ENCODE assay signal across 8 cellular contexts in genomic region chr7:93231799-93232672, GRCh38. TPM values are rescaled to one million over a fixed set of nuclear protein-coding genes. Genes with fewer than 3 reads are reported as not detected.
DNase-seq lines count a peak whose midpoint lies in the region; ATAC-seq and TF ChIP-seq lines count a peak whose summit lies in the region.

A gene with protein sequence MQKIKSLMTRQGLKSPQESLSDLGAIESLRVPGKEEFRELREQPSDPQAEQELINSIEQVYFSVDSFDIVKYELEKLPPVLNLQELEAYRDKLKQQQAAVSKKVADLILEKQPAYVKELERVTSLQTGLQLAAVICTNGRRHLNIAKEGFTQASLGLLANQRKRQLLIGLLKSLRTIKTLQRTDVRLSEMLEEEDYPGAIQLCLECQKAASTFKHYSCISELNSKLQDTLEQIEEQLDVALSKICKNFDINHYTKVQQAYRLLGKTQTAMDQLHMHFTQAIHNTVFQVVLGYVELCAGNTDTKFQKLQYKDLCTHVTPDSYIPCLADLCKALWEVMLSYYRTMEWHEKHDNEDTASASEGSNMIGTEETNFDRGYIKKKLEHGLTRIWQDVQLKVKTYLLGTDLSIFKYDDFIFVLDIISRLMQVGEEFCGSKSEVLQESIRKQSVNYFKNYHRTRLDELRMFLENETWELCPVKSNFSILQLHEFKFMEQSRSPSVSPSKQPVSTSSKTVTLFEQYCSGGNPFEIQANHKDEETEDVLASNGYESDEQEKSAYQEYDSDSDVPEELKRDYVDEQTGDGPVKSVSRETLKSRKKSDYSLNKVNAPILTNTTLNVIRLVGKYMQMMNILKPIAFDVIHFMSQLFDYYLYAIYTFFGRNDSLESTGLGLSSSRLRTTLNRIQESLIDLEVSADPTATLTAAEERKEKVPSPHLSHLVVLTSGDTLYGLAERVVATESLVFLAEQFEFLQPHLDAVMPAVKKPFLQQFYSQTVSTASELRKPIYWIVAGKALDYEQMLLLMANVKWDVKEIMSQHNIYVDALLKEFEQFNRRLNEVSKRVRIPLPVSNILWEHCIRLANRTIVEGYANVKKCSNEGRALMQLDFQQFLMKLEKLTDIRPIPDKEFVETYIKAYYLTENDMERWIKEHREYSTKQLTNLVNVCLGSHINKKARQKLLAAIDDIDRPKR (plus strand): TSS chr7:93232366. CDS start chr7:93232468, 102 bp downstream.

- H3K4me1 ChIP-seq in KMS-11 (ENCODE audit: low read depth, poor library complexity, severe bottlenecking) (peaks cover 34% of the 10 kb centered on the region), Peyer's patch (peaks cover 0 to 11% (median 4%) of the 10 kb centered on the region in 4 donors), esophagus muscularis mucosa (peaks cover 17 to 22% (median 20%) of the 10 kb centered on the region in 4 donors), muscle layer of duodenum (ENCODE audit: control insufficient read depth in 1 of 2, insufficient read depth in 2 of 2, low read length in 2 of 2) (peaks cover 7 to 20% of the 10 kb centered on the region in 2 donors)

- TF ChIP-seq EP300 in esophagus muscularis mucosa (IDR thresholded peaks at IDR 0.05): no peak

- H3K9me3 ChIP-seq in Peyer's patch: no peaks in the 10 kb centered on the region
- H3K9me3 ChIP-seq in esophagus muscularis mucosa: no peaks in the 10 kb centered on the region
- no peaks in the 10 kb centered on the region for H3K9me3 ChIP-seq in muscle layer of duodenum (ENCODE audit: control insufficient read depth in 1 of 2, low read length in 2 of 2)

- H3K4me2 ChIP-seq in KMS-11: peak within 1 kb of the TSS; percentile 89

- TF ChIP-seq CTCF in KMS-11 (conservative IDR thresholded peaks at IDR 0.05; ENCODE audit: low read depth, low read length) (no peak), Peyer's patch (IDR thresholded peaks at IDR 0.05) (peak in 5 of 6 experiments; percentile 21 to 45 (median 31)), esophagus muscularis mucosa (IDR thresholded peaks at IDR 0.05) (peak in 2 of 3 experiments; percentile 7 to 30)

- H3K27ac ChIP-seq in KMS-11 (peak within 1 kb of the TSS; percentile 46), Peyer's patch (peak within 1 kb of the TSS; percentile 64 to 81 (median 75)), esophagus muscularis mucosa (replicated peaks in 1 of 4) (peak within 1 kb of the TSS; percentile 64 to 70 (median 66)), muscle layer of duodenum (ENCODE audit: low read length) (peak within 1 kb of the TSS; percentile 88)

- peak; percentile 99 for DNase-seq in DMS53 (lab: John Stamatoyannopoulos, UW)
- DNase-seq in Peyer's patch: peak; percentile 91 to 98 (median 94)
- peak; percentile 89 for DNase-seq in activated T-cell treated with anti-CD3 and anti-CD28 coated beads, Interleukin-2, amount 50 U/mL, for 48 hours
- DNase-seq in esophagus muscularis mucosa (ENCODE audit: extremely low spot score): peak; percentile 98
- peak; percentile 82 to 90 for DNase-seq in stimulated activated CD8-positive, alpha-beta memory T cell treated with anti-CD3 and anti-CD28 coated beads, Interleukin-7, amount 100 ng/mL, for 4 hours (ENCODE audit: low read depth in 2 of 2)

- H3K27me3 ChIP-seq in KMS-11 (ENCODE audit: insufficient read depth, low read depth) (no peaks in the 10 kb centered on the region), Peyer's patch (no peaks in the 10 kb centered on the region), esophagus muscularis mucosa (no peaks in the 10 kb centered on the region), muscle layer of duodenum (ENCODE audit: low read depth, low read length) (no peaks in the 10 kb centered on the region)

- TF ChIP-seq POLR2A in Peyer's patch (IDR thresholded peaks at IDR 0.05) (peak; percentile 39 to 46), esophagus muscularis mucosa (IDR thresholded peaks at IDR 0.05; ENCODE audit: low read depth) (no peak)

- peak within 1 kb of the TSS; percentile 51; the same call in 1 of the 2 replicates for H3K9ac ChIP-seq in KMS-11

- intact Hi-C loops in esophagus muscularis mucosa (cut with DNase I): no loop called here

- H3K36me3 ChIP-seq in KMS-11 (ENCODE audit: insufficient read depth) (no peaks in the 10 kb centered on the region), Peyer's patch (no peaks in the 10 kb centered on the region), esophagus muscularis mucosa (no peaks in the 10 kb centered on the region), muscle layer of duodenum (ENCODE audit: control insufficient read depth in 1 of 2, insufficient read depth in 2 of 2, low read length in 2 of 2) (no peaks in the 10 kb centered on the region)

- under 1% methylated on average over 35 of the region's 40 CpGs for WGBS in esophagus muscularis mucosa

- H2AFZ ChIP-seq in KMS-11 (ENCODE audit: low read depth): peak within 1 kb of the TSS; percentile 88

- peak; percentile 99 for ATAC-seq in GM21737 (IDR thresholded peaks at IDR 0.05; ENCODE audit: unreplicated experiment)

- peaks cover 30% of the 10 kb centered on the region for H3K79me2 ChIP-seq in KMS-11 (ENCODE audit: insufficient read depth, low read depth)

- H4K20me1 ChIP-seq in KMS-11 (ENCODE audit: insufficient read depth): no peaks in the 10 kb centered on the region

- H3K4me3 ChIP-seq in KMS-11 (IDR thresholded peaks at IDR 0.05; ENCODE audit: insufficient read depth, low read depth, low read length) (no peak within 1 kb of the TSS), Peyer's patch (peak within 1 kb of the TSS; percentile 57 to 80 (median 64)), esophagus muscularis mucosa (peak within 1 kb of the TSS; percentile 61 to 74 (median 70)), muscle layer of duodenum (ENCODE audit: low read depth in 1 of 2, low read length in 2 of 2) (peak within 1 kb of the TSS; percentile 90 to 99)

RNA-seq across cellular contexts. Expression of the gene that starts here (rescaled TPM):
- total RNA-seq in Peyer's patch (10 to 100 TPM; 16.1 to 28.9 (median 20.9) TPM), esophagus muscularis mucosa (10 to 100 TPM; 14.8 to 25.7 (median 18.9) TPM)
